Comparison of ENCODE assay signal across 23 cellular contexts in the genomic region with DNA sequence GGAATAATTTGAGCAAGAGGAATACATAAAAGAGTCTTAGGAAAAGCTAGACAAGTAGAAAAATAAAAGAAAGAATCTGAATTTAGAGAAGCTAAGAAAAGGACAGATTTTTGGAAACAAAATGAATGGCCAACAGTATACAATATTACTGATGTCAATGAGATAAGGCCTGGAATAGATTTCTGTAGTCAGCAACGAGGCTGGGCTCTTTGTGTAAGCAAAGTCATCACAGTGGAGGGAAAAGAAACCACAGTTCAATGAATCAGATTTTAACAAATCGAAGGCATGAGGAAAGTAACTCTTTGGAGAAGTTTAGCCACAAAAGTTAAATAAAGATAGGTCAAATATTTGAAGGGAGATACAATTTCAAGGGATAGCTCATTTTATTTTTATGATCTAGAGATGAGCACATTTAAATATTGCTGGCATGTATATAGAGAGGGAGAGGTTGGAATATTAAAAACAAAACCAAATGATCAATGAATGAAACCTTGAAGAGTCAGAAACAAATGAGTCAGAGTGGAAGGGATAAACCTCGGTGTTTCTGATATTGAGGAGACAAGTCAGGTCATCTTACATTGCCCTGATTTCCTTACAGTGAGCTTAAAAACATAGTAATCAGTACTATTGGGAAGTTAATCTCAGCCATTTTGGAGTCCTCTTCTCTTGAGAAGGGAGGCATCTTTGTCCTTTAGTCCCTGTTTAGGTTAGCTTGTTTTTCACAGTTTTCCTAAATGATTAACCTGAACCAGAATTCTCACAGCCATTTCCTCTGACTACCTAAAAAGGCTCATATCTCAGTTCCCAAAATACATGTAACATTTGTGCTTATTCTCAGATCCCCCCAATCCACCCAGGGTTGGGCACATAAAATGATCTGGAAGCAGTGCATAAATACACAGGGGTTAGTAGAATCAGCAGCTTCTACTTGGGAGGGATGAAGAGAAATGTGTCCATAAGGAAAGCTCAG.
A peak's percentile ranks its signal among the peaks of the same experiment; 100 is the strongest.
DNase-seq lines count a peak whose midpoint lies in the region; ATAC-seq, FAIRE-seq and TF ChIP-seq lines count a peak whose summit lies in the region.
"Had no signal": no experiment of that assay in that cellular context is flagged by ENCODE, and none has a peak within 500 bp of the region (broad histone marks: within the 10 kb centered on the region; RNA-seq: fewer than 3 reads in every experiment).

No MANE protein-coding gene starts in this region.

- TF ChIP-seq POLR2A in erythroblast (IDR thresholded peaks at IDR 0.05; ENCODE audit: low read length): no peak
- TF ChIP-seq POLR2A in suprapubic skin (IDR thresholded peaks at IDR 0.05): no peak

- H3K4me1 ChIP-seq in suprapubic skin: no peaks in the 10 kb centered on the region
- H3K4me1 ChIP-seq: neural progenitor cell, SJCRH30, spleen, tibial nerve had no signal

- WGBS in suprapubic skin: 72% methylated on average over 3 of the region's 3 CpGs

- no peak for DNase-seq in GM19239 (ENCODE audit: insufficient read length, low spot score)
- DNase-seq in erythroblast (lab: John Stamatoyannopoulos, UW): no peak
- DNase-seq in suprapubic skin (ENCODE audit: low spot score in 2 of 2): no peak
- no peak for DNase-seq in brain microvascular endothelial cell
- DNase-seq: activated CD8-positive, alpha-beta memory T cell treated with anti-CD3 and anti-CD28 coated beads, Interleukin-2, amount 50 U/mL, for 4 hours; activated naive CD4-positive, alpha-beta T cell treated with anti-CD3 and anti-CD28 coated beads, Interleukin-2, amount 50 U/mL, for 16 hours; midbrain; MV-4-11; NCI-H2029; NCI-H524 treated with DMSO at 0.1 percent for 48 hours; SJCRH30; spleen had no signal

- TF ChIP-seq EP300 in suprapubic skin (IDR thresholded peaks at IDR 0.05): no peak

- H3K9me3 ChIP-seq in suprapubic skin: no peaks in the 10 kb centered on the region
- H3K9me3 ChIP-seq: SJCRH30, spleen, tibial nerve had no signal

- H3K27me3 ChIP-seq in suprapubic skin: no peaks in the 10 kb centered on the region
- H3K27me3 ChIP-seq in brain microvascular endothelial cell (replicated peaks): no peaks in the 10 kb centered on the region
- H3K27me3 ChIP-seq: neural progenitor cell, SJCRH30, spleen, tibial nerve had no signal

- H3K27ac ChIP-seq in suprapubic skin (no peak overlapping the region), brain microvascular endothelial cell (no peak overlapping the region)
- H3K27ac ChIP-seq: HL-60, neural progenitor cell, SJCRH30, spleen, tibial nerve had no signal

- peak; percentile 18 for FAIRE-seq in GM19239 (lab: Jason Lieb, UNC)
- FAIRE-seq: frontal cortex, G401.6, H1 had no signal

- H3K36me3 ChIP-seq in suprapubic skin: no peaks in the 10 kb centered on the region
- H3K36me3 ChIP-seq in brain microvascular endothelial cell (replicated peaks): no peaks in the 10 kb centered on the region
- H3K36me3 ChIP-seq: neural progenitor cell, SJCRH30, spleen, tibial nerve had no signal

- ATAC-seq in GM18508 (IDR thresholded peaks at IDR 0.05; ENCODE audit: insufficient read depth, unreplicated experiment): peak; percentile 65
- ATAC-seq in HG02623 (IDR thresholded peaks at IDR 0.05; ENCODE audit: unreplicated experiment): peak; percentile 41
- peak; percentile 66 for ATAC-seq in HG03460 (IDR thresholded peaks at IDR 0.05; ENCODE audit: unreplicated experiment)
- ATAC-seq in HG03039 (IDR thresholded peaks at IDR 0.05; ENCODE audit: unreplicated experiment): no peak
- ATAC-seq: stimulated activated memory B cell treated with anti-CD40 and anti-IgM and Interleukin-4, amounts not matched to agents 10 μg/mL and 1 μg/mL and 100 μg/mL, for 72 hours had no signal

- TF ChIP-seq CTCF in suprapubic skin (IDR thresholded peaks at IDR 0.05): no peak
- no peak for TF ChIP-seq CTCF in brain microvascular endothelial cell (IDR thresholded peaks at IDR 0.05; ENCODE audit: low read depth, low read length, missing control alignments)

- no peak overlapping the region for H3K4me3 ChIP-seq in suprapubic skin
- no peak overlapping the region for H3K4me3 ChIP-seq in brain microvascular endothelial cell (ENCODE audit: low read depth, low read length)
- H3K4me3 ChIP-seq: neural progenitor cell, SJCRH30, spleen, tibial nerve had no signal

- in situ Hi-C loops in brain microvascular endothelial cell (cut with HindIII; ENCODE audit: low pct_ligation_motif_present, low sequenced_read_pairs): no loop called here
